ENCODE assay signal across 15 cellular contexts in the genomic region with DNA sequence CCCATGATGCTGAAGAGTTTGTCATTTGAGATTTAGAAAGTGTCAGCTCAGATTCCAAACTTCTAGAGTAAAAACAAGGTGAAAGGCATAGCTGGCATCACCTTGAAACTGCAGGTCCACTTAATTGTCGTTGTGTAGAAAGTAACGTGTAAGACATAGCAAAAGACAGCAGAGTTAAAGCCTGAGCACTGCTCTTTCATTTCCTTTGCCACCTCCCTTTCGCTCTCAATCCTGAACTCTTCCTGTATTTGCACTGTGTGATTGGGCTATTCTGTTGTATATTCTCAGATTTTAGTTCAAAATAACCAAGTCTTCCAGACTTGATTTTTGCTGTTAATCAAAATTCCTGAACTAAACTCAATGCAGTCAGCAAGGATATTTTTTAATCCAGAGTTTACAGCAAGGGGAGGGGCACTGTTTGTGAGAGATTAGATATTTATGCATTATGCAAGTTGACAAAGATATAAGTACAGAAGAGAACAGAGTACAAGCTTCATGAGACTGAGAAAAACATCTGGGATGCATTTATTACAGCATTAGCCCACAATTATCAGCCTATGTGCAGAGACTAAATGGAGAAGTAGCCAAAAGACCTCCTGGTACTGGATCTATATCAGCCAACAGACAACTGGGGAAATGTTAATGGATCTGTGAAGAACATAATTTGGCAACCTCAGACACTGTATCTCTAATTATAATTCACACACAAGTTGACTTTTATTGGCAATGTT.
DNase-seq lines count a peak whose midpoint lies in the region; ATAC-seq and TF ChIP-seq lines count a peak whose summit lies in the region.
"Had no signal": no experiment of that assay in that cellular context is flagged by ENCODE, and none has a peak within 500 bp of the region (broad histone marks: within the 10 kb centered on the region; RNA-seq: fewer than 3 reads in every experiment).

No MANE protein-coding gene starts in this region.

- no peaks in the 10 kb centered on the region for H3K9me3 ChIP-seq in adipocyte (ENCODE audit: control insufficient read depth, low read length)
- H3K9me3 ChIP-seq in skeletal muscle tissue (ENCODE audit: control insufficient read depth in 3 of 3, low read length in 3 of 3): no peaks in the 10 kb centered on the region
- H3K9me3 ChIP-seq in body of pancreas: no peaks in the 10 kb centered on the region
- H3K9me3 ChIP-seq in SJCRH30 (replicated peaks): no peaks in the 10 kb centered on the region
- H3K9me3 ChIP-seq in spleen: no peaks in the 10 kb centered on the region
- H3K9me3 ChIP-seq in ascending aorta: no peaks in the 10 kb centered on the region
- H3K9me3 ChIP-seq: colonic mucosa, MG63 had no signal

- peak overlapping the region; percentile 61 for H3K4me3 ChIP-seq in adipocyte (ENCODE audit: low read length)
- peak overlapping the region in 1 of 3 donors; percentile 16 for H3K4me3 ChIP-seq in skeletal muscle tissue (ENCODE audit: low read length in 3 of 3)
- H3K4me3 ChIP-seq in body of pancreas: no peak overlapping the region
- H3K4me3 ChIP-seq in SJCRH30: no peak overlapping the region
- no peak overlapping the region for H3K4me3 ChIP-seq in spleen
- H3K4me3 ChIP-seq in ascending aorta: no peak overlapping the region
- H3K4me3 ChIP-seq: colonic mucosa, MG63 had no signal

- intact Hi-C loops in left cardiac atrium (cut with DNase I): loop anchor here in 1 of 2 donors (5.0 kb wide), 1 partner anchor 250 kb away; no protein-coding TSS in a partner anchor
- intact Hi-C loops in body of pancreas (cut with DNase I): no loop called here
- intact Hi-C loops in spleen (cut with DNase I; ENCODE audit: low total_unique reads): no loop called here
- intact Hi-C loops in ascending aorta (cut with DNase I): no loop called here

- ATAC-seq in left cardiac atrium (peak; percentile 24 to 61), body of pancreas (no peak)

- H3K36me3 ChIP-seq in adipocyte (ENCODE audit: control insufficient read depth, insufficient read depth, low read length, severe bottlenecking): no peaks in the 10 kb centered on the region
- H3K36me3 ChIP-seq in skeletal muscle tissue (ENCODE audit: control insufficient read depth in 3 of 3, insufficient read depth in 3 of 3, low read length in 3 of 3): no peaks in the 10 kb centered on the region
- no peaks in the 10 kb centered on the region for H3K36me3 ChIP-seq in body of pancreas (replicated peaks in 1 of 2; ENCODE audit: insufficient read depth in 1 of 2, low read depth in 2 of 2)
- no peaks in the 10 kb centered on the region for H3K36me3 ChIP-seq in SJCRH30
- no peaks in the 10 kb centered on the region for H3K36me3 ChIP-seq in spleen
- no peaks in the 10 kb centered on the region for H3K36me3 ChIP-seq in ascending aorta
- H3K36me3 ChIP-seq: colonic mucosa, MG63 had no signal

- 60 to 61% methylated on average over 3 of the region's 3 CpGs for WGBS in body of pancreas, 2 donors
- 74 to 89% (median 77%) methylated on average over 3 of the region's 3 CpGs for WGBS in spleen, 5 donors

- H3K4me1 ChIP-seq in adipocyte (ENCODE audit: control insufficient read depth, insufficient read depth, low read length) (peaks cover 21% of the 10 kb centered on the region), skeletal muscle tissue (ENCODE audit: control insufficient read depth in 3 of 3, insufficient read depth in 3 of 3, low read length in 3 of 3) (peaks cover 12 to 15% (median 12%) of the 10 kb centered on the region in 3 donors), body of pancreas (no peaks in the 10 kb centered on the region), SJCRH30 (no peaks in the 10 kb centered on the region), spleen (no peaks in the 10 kb centered on the region), ascending aorta (no peaks in the 10 kb centered on the region)
- H3K4me1 ChIP-seq: colonic mucosa had no signal

- TF ChIP-seq CTCF in body of pancreas (IDR thresholded peaks at IDR 0.05) (no peak), spleen (IDR thresholded peaks at IDR 0.05 in 8 of 11, conservative IDR thresholded peaks at IDR 0.05 in 3 of 11) (no peak), ascending aorta (IDR thresholded peaks at IDR 0.05) (no peak)

- TF ChIP-seq POLR2A in body of pancreas (IDR thresholded peaks at IDR 0.05) (no peak), spleen (IDR thresholded peaks at IDR 0.05) (no peak)

- H3K27me3 ChIP-seq in adipocyte (replicated peaks; ENCODE audit: control insufficient read depth, insufficient read depth, low read length) (no peaks in the 10 kb centered on the region), skeletal muscle tissue (ENCODE audit: control insufficient read depth in 3 of 3, insufficient read depth in 3 of 3, low read length in 3 of 3) (no peaks in the 10 kb centered on the region), body of pancreas (no peaks in the 10 kb centered on the region), SJCRH30 (no peaks in the 10 kb centered on the region), spleen (replicated peaks in 1 of 7) (no peaks in the 10 kb centered on the region), ascending aorta (no peaks in the 10 kb centered on the region)
- H3K27me3 ChIP-seq: colonic mucosa, MG63 had no signal

- peak overlapping the region; percentile 62 for H3K27ac ChIP-seq in skeletal muscle tissue (ENCODE audit: low read depth, low read length)
- H3K27ac ChIP-seq in body of pancreas: no peak overlapping the region
- H3K27ac ChIP-seq in SJCRH30: no peak overlapping the region
- no peak overlapping the region for H3K27ac ChIP-seq in spleen
- no peak overlapping the region for H3K27ac ChIP-seq in ascending aorta
- H3K27ac ChIP-seq: colonic mucosa had no signal

- DNase-seq in GM03348 (ENCODE audit: low spot score) (peak; percentile 16), adipocyte (ENCODE audit: low read depth) (peak; percentile 5), left cardiac atrium (no peak), body of pancreas (no peak), SJCRH30 (no peak), spleen (no peak), ascending aorta (ENCODE audit: low spot score in 2 of 2) (no peak)
- DNase-seq: activated CD4-positive, alpha-beta T cell treated with anti-CD3 and anti-CD28 coated beads, Interleukin-2, amount 10 ng/mL, durations not matched to agents 7 days and 5 days; activated naive CD8-positive, alpha-beta T cell treated with anti-CD3 and anti-CD28 coated beads for 36 hours; activated T-cell treated with anti-CD3 and anti-CD28 coated beads, Interleukin-2, amount 50 U/mL, for 1 hour; colonic mucosa; MG63; stimulated activated CD4-positive, alpha-beta T cell treated with anti-CD3 and anti-CD28 coated beads, Interleukin-2, amount 100 ng/mL, for 48 hours; stimulated activated CD8-positive, alpha-beta memory T cell treated with anti-CD3 and anti-CD28 coated beads, Interleukin-4, amount 100 ng/mL, for 48 hours had no signal

- H3K9ac ChIP-seq in adipocyte (ENCODE audit: low read length) (peak overlapping the region; percentile 48), skeletal muscle tissue (ENCODE audit: low read depth in 1 of 3, low read length in 3 of 3) (peak overlapping the region in 2 of 3 donors; percentile 3 to 8)

Comparison
In these comparisons a context has a peak if more than half of its experiments do, and no peak if none do; other contexts are left out.
1. DNase-seq: peak in GM03348 (single experiment) and adipocyte (single experiment); none in left cardiac atrium (single experiment), body of pancreas (0 of 4), SJCRH30 (0 of 2), spleen (single experiment) and ascending aorta (0 of 2).